Comparison of ENCODE assay signal across 13 cellular contexts in genomic region chr21:34702341-34702807, GRCh38. TPM values are rescaled to one million over a fixed set of nuclear protein-coding genes. Genes with fewer than 3 reads are reported as not detected.
DNase-seq lines count a peak whose midpoint lies in the region; ATAC-seq, FAIRE-seq and TF ChIP-seq lines count a peak whose summit lies in the region.
"Had no signal": no experiment of that assay in that cellular context is flagged by ENCODE, and none has a peak within 500 bp of the region (broad histone marks: within the 10 kb centered on the region; RNA-seq: fewer than 3 reads in every experiment).

No MANE protein-coding gene starts in this region.

- no peak overlapping the region for H3K4me3 ChIP-seq in fibroblast of lung (replicated peaks in 1 of 4; ENCODE audit: control extremely low read depth in 1 of 4, insufficient read depth in 1 of 4, low read depth in 3 of 4, low read length in 4 of 4)

- H4K20me1 ChIP-seq in fibroblast of lung (ENCODE audit: control insufficient read depth, extremely low read depth, insufficient read depth, low read length), result no peaks in the 10 kb centered on the region

- peak overlapping the region; percentile 73 for H3K4me2 ChIP-seq in fibroblast of lung (ENCODE audit: extremely low read depth, insufficient read depth, low read length)

- no peak overlapping the region for H3K4me3 Mint-ChIP-seq in stimulated activated effector memory CD8-positive, alpha-beta T cell treated with anti-CD3 and anti-CD28 coated beads, Interleukin-12 subunit alpha, Interleukin-12 subunit beta, amount 100 ng/mL, for 72 hours
- H3K4me3 Mint-ChIP-seq: IgD-negative memory B cell; naive thymus-derived CD8-positive, alpha-beta T cell; stimulated activated naive CD8-positive, alpha-beta T cell treated with anti-CD3 and anti-CD28 coated beads, Interleukin-15, Interleukin-2, amounts not matched to agents 100 ng/mL and 50 ng/mL, for 24 hours had no signal

- intact Hi-C loops in posterior vena cava (cut with DNase I), result no loop called here

- H3K9ac ChIP-seq in fibroblast of lung (ENCODE audit: insufficient read depth, low read length), result peak overlapping the region; percentile 36

- no peaks in the 10 kb centered on the region for H3K9me3 Mint-ChIP-seq in stimulated activated effector memory CD8-positive, alpha-beta T cell treated with anti-CD3 and anti-CD28 coated beads, Interleukin-12 subunit alpha, Interleukin-12 subunit beta, amount 100 ng/mL, for 72 hours
- H3K9me3 Mint-ChIP-seq: IgD-negative memory B cell; naive thymus-derived CD8-positive, alpha-beta T cell; stimulated activated naive CD8-positive, alpha-beta T cell treated with anti-CD3 and anti-CD28 coated beads, Interleukin-15, Interleukin-2, amounts not matched to agents 100 ng/mL and 50 ng/mL, for 24 hours had no signal

- H3K4me1 ChIP-seq in fibroblast of lung (ENCODE audit: control insufficient read depth, extremely low read depth, insufficient read depth, low read length), result peaks cover 12% of the 10 kb centered on the region

- peaks cover 8% of the 10 kb centered on the region for H3K4me1 Mint-ChIP-seq in stimulated activated effector memory CD8-positive, alpha-beta T cell treated with anti-CD3 and anti-CD28 coated beads, Interleukin-12 subunit alpha, Interleukin-12 subunit beta, amount 100 ng/mL, for 72 hours

- H3K9me3 ChIP-seq in fibroblast of lung (ENCODE audit: control insufficient read depth, insufficient read depth, low read depth, low read length), result no peaks in the 10 kb centered on the region

- FAIRE-seq in D721Med (lab: Jason Lieb, UNC), result no peak

- H2AFZ ChIP-seq in fibroblast of lung (ENCODE audit: low read length), result peak overlapping the region; percentile 74

- no peak overlapping the region for H3K27ac Mint-ChIP-seq in stimulated activated effector memory CD8-positive, alpha-beta T cell treated with anti-CD3 and anti-CD28 coated beads, Interleukin-12 subunit alpha, Interleukin-12 subunit beta, amount 100 ng/mL, for 72 hours
- H3K27ac Mint-ChIP-seq: IgD-negative memory B cell; stimulated activated naive CD8-positive, alpha-beta T cell treated with anti-CD3 and anti-CD28 coated beads, Interleukin-15, Interleukin-2, amounts not matched to agents 100 ng/mL and 50 ng/mL, for 24 hours had no signal

- H3K79me2 ChIP-seq in fibroblast of lung (ENCODE audit: control insufficient read depth, insufficient read depth, low read length), result no peaks in the 10 kb centered on the region

- no peaks in the 10 kb centered on the region for H3K36me3 Mint-ChIP-seq in stimulated activated effector memory CD8-positive, alpha-beta T cell treated with anti-CD3 and anti-CD28 coated beads, Interleukin-12 subunit alpha, Interleukin-12 subunit beta, amount 100 ng/mL, for 72 hours
- H3K36me3 Mint-ChIP-seq: naive thymus-derived CD8-positive, alpha-beta T cell had no signal

- no peak for TF ChIP-seq CTCF in fibroblast of lung (conservative IDR thresholded peaks at IDR 0.05 in 1 of 2, IDR thresholded peaks at IDR 0.05 in 1 of 2; ENCODE audit: low read depth in 1 of 2, low read length in 2 of 2)
- no peak for TF ChIP-seq CTCF in D721Med (IDR thresholded peaks at IDR 0.05; ENCODE audit: insufficient read depth, missing control alignments)

- peak; percentile 88 for DNase-seq in AG08396 (ENCODE audit: low spot score)
- DNase-seq in M059J (ENCODE audit: low read depth), result peak; percentile 96
- DNase-seq in fibroblast of lung (ENCODE audit: low read depth in 2 of 2), result peak; percentile 83 to 89
- peak; percentile 95 for DNase-seq in posterior vena cava (ENCODE audit: low spot score)
- DNase-seq in stimulated activated effector memory CD8-positive, alpha-beta T cell treated with anti-CD3 and anti-CD28 coated beads, Interleukin-12 subunit alpha, Interleukin-12 subunit beta, amount 100 ng/mL, for 72 hours (ENCODE audit: low spot score in 2 of 2), result no peak
- no peak for DNase-seq in SKM-1 treated with dmso at 0.1 percent for 144 hours (lab: John Stamatoyannopoulos, UW; ENCODE audit: unreplicated experiment)
- no peak for DNase-seq in NK-92 (lab: John Stamatoyannopoulos, UW; ENCODE audit: unreplicated experiment)
- no peak for DNase-seq in D721Med (ENCODE audit: insufficient read length, low spot score)
- DNase-seq: naive thymus-derived CD8-positive, alpha-beta T cell; PC-3 had no signal

- peak overlapping the region; percentile 96 for H3K27ac ChIP-seq in fibroblast of lung (ENCODE audit: insufficient read depth, low read length)
- H3K27ac ChIP-seq: C4-2B had no signal

- no peak for ATAC-seq in stimulated activated effector memory CD8-positive, alpha-beta T cell treated with anti-CD3 and anti-CD28 coated beads, Interleukin-12 subunit alpha, Interleukin-12 subunit beta, amount 100 ng/mL, for 72 hours
- ATAC-seq: naive thymus-derived CD8-positive, alpha-beta T cell; PC-3 had no signal

- H3K27me3 ChIP-seq in fibroblast of lung (ENCODE audit: control insufficient read depth, insufficient read depth, low read length), result no peaks in the 10 kb centered on the region

- H3K36me3 ChIP-seq in fibroblast of lung (ENCODE audit: control insufficient read depth, insufficient read depth, low read length), result no peaks in the 10 kb centered on the region

RNA-seq across cellular contexts. Expression of gene CLIC6, which starts 33.6 kb away (rescaled TPM):
- 0.02 and 0.25 TPM in 2 replicates for total RNA-seq in M059J (2014; rRNA removed; shearing (Covaris generic))
- 1.8 and 5.3 TPM in 2 replicates for total RNA-seq in fibroblast of lung
- polyA plus RNA-seq in fibroblast of lung, result 2.0 and 2.4 TPM in 2 replicates
- polyA plus RNA-seq in fibroblast of lung (2012), result 7.2 and 7.8 TPM in 2 replicates
- 1.1 and 2.1 TPM in 2 replicates for polyA minus RNA-seq in fibroblast of lung (ENCODE audit: low replicate concordance)
- total RNA-seq in posterior vena cava, result 1 to 10 TPM; 3.0 to 5.0 TPM
- total RNA-seq: PC-3 had no signal

Comparison
In these comparisons a context has a peak if more than half of its experiments do, and no peak if none do; other contexts are left out.
1. DNase-seq: peak in AG08396 (single experiment), M059J (single experiment), fibroblast of lung (2 of 2) and posterior vena cava (single experiment); none in stimulated activated effector memory CD8-positive, alpha-beta T cell treated with anti-CD3 and anti-CD28 coated beads, Interleukin-12 subunit alpha, Interleukin-12 subunit beta, amount 100 ng/mL, for 72 hours (0 of 2), SKM-1 treated with dmso at 0.1 percent for 144 hours (single experiment), NK-92 (single experiment) and D721Med (single experiment).